15 cellular contexts compared by ENCODE assay signal in the genomic region with DNA sequence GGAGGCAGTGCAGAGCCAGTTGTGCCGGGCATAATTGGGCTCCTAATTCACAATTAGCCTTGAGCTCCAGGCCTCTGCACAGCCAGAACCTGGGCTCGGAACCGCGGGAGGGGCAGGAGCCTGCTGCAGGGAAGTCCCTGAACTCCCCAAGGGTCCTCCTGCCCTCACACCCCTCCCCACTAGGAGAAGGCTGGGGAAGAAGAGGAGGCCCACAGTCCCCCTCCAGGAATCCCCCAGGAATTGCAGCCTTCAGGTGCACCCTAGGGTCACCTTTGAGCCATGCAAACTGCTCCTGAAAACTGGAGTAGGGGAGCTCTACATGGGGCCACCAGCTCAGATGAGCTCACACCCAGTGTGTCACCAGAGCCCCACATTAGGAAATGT.
DNase-seq lines count a peak whose midpoint lies in the region; ATAC-seq and TF ChIP-seq lines count a peak whose summit lies in the region.
"Had no signal": no experiment of that assay in that cellular context is flagged by ENCODE, and none has a peak within 500 bp of the region (broad histone marks: within the 10 kb centered on the region; RNA-seq: fewer than 3 reads in every experiment).

No MANE protein-coding gene starts in this region.

- H3K18ac ChIP-seq in mesenchymal stem cell (ENCODE audit: low read depth in 1 of 2, low read length in 2 of 2) = no peak overlapping the region

- 77 to 83% methylated on average over 4 of the region's 4 CpGs for WGBS in aorta, 2 donors
- WGBS in mesenchymal stem cell = 95% methylated on average over 4 of the region's 4 CpGs

- peaks cover 49% of the 10 kb centered on the region for H3K4me1 Mint-ChIP-seq in nephron

- H3K4me3 ChIP-seq in Peyer's patch = no peak overlapping the region
- H3K4me3 ChIP-seq in brain microvascular endothelial cell (ENCODE audit: low read depth, low read length) = no peak overlapping the region
- H3K4me3 ChIP-seq in aorta (ENCODE audit: low read length in 2 of 2) = no peak overlapping the region
- H3K4me3 ChIP-seq in mesenchymal stem cell (ENCODE audit: insufficient read depth in 1 of 2, low read depth in 1 of 2, low read length in 2 of 2) = no peak overlapping the region
- H3K4me3 ChIP-seq: HAP-1 had no signal

- no peak overlapping the region for H2BK12ac ChIP-seq in mesenchymal stem cell (ENCODE audit: low read length in 2 of 2)

- H3K4me3 Mint-ChIP-seq in nephron = no peak overlapping the region

- no peak overlapping the region for H4K91ac ChIP-seq in mesenchymal stem cell (ENCODE audit: low read length)

- TF ChIP-seq CTCF in Peyer's patch (IDR thresholded peaks at IDR 0.05) (no peak), brain microvascular endothelial cell (IDR thresholded peaks at IDR 0.05; ENCODE audit: low read depth, low read length, missing control alignments) (peak; percentile 4), nephron (IDR thresholded peaks at IDR 0.05; ENCODE audit: unreplicated experiment in 3 of 3) (no peak)

- H3K4me2 ChIP-seq in mesenchymal stem cell (ENCODE audit: low read length, poor library complexity, severe bottlenecking) = no peak overlapping the region

- H3K36me3 ChIP-seq in Peyer's patch = no peaks in the 10 kb centered on the region
- no peaks in the 10 kb centered on the region for H3K36me3 ChIP-seq in brain microvascular endothelial cell (replicated peaks)
- H3K36me3 ChIP-seq in aorta (ENCODE audit: control insufficient read depth in 1 of 2, insufficient read depth in 2 of 2, low read length in 1 of 2) = no peaks in the 10 kb centered on the region
- no peaks in the 10 kb centered on the region for H3K36me3 ChIP-seq in mesenchymal stem cell (ENCODE audit: control insufficient read depth in 1 of 2, insufficient read depth in 2 of 2, low read depth in 1 of 2, low read length in 2 of 2)
- H3K36me3 ChIP-seq: HAP-1 had no signal

- peak overlapping the region; percentile 67 to 90 (median 76) for H3K27ac Mint-ChIP-seq in nephron

- no peak overlapping the region for H3K23ac ChIP-seq in mesenchymal stem cell (ENCODE audit: low read length in 2 of 2)

- H3K27me3 ChIP-seq in Peyer's patch (no peaks in the 10 kb centered on the region), brain microvascular endothelial cell (replicated peaks) (no peaks in the 10 kb centered on the region), aorta (ENCODE audit: control insufficient read depth in 1 of 2, insufficient read depth in 2 of 2, low read length in 1 of 2) (no peaks in the 10 kb centered on the region), mesenchymal stem cell (ENCODE audit: control insufficient read depth in 1 of 2, insufficient read depth in 1 of 2, low read length in 2 of 2) (peaks cover 44 to 80% of the 10 kb centered on the region in 2 experiments)

- no peak overlapping the region for H3K4ac ChIP-seq in mesenchymal stem cell (ENCODE audit: low read depth in 1 of 2, low read length in 2 of 2)

- no peak overlapping the region for H3K27ac ChIP-seq in Peyer's patch
- H3K27ac ChIP-seq in brain microvascular endothelial cell = no peak overlapping the region
- no peak overlapping the region for H3K27ac ChIP-seq in aorta (ENCODE audit: low read depth in 1 of 2, low read length in 2 of 2)
- no peak overlapping the region for H3K27ac ChIP-seq in mesenchymal stem cell (ENCODE audit: low read length, poor library complexity, severe bottlenecking)

- H2BK5ac ChIP-seq in mesenchymal stem cell (ENCODE audit: low read depth, low read length, poor library complexity, severe bottlenecking) = no peak overlapping the region

- H3K36me3 Mint-ChIP-seq in nephron (ENCODE audit: low read depth) = no peaks in the 10 kb centered on the region

- H2BK120ac ChIP-seq in mesenchymal stem cell (ENCODE audit: low read depth, low read length) = no peak overlapping the region

- no peak overlapping the region for H2AK5ac ChIP-seq in mesenchymal stem cell (ENCODE audit: low read length, severe bottlenecking)

- H3K4me1 ChIP-seq in Peyer's patch (peaks cover 0 to 19% (median 2%) of the 10 kb centered on the region in 4 donors), aorta (ENCODE audit: control insufficient read depth in 1 of 2, insufficient read depth in 2 of 2, low read length in 2 of 2) (no peaks in the 10 kb centered on the region), mesenchymal stem cell (ENCODE audit: control insufficient read depth, insufficient read depth, low read depth, low read length) (peaks cover 3% of the 10 kb centered on the region)
- H3K4me1 ChIP-seq: HAP-1 had no signal

- no peak overlapping the region for H3K9ac ChIP-seq in mesenchymal stem cell (ENCODE audit: low read length)

- in situ Hi-C loops in brain microvascular endothelial cell (cut with HindIII; ENCODE audit: low pct_ligation_motif_present, low sequenced_read_pairs) = no loop called here

- no peak for ATAC-seq in aorta (ENCODE audit: low FRiP score)
- ATAC-seq in HG03565 (IDR thresholded peaks at IDR 0.05; ENCODE audit: unreplicated experiment) = no peak

- intact Hi-C loops in aorta (cut with DNase I) = no loop called here

- no peak overlapping the region for H2BK15ac ChIP-seq in mesenchymal stem cell (ENCODE audit: low read depth, poor library complexity, severe bottlenecking)

- H2AFZ ChIP-seq in mesenchymal stem cell (ENCODE audit: low read depth, low read length) = no peak overlapping the region

- no peaks in the 10 kb centered on the region for H3K79me1 ChIP-seq in mesenchymal stem cell (replicated peaks; ENCODE audit: low read length, poor library complexity, severe bottlenecking)

- H3K9me3 Mint-ChIP-seq in nephron = no peaks in the 10 kb centered on the region

- H3K27me3 Mint-ChIP-seq in nephron (ENCODE audit: low read depth) = peaks cover 45% of the 10 kb centered on the region

- H4K8ac ChIP-seq in mesenchymal stem cell (ENCODE audit: low read length) = no peak overlapping the region

- no peak overlapping the region for H3K14ac ChIP-seq in mesenchymal stem cell (ENCODE audit: low read length in 2 of 2)

- DNase-seq in Peyer's patch = peak in 2 of 3 donors; percentile 5 to 27
- DNase-seq in brain microvascular endothelial cell = no peak
- peak; percentile 24 to 46 for DNase-seq in aorta
- DNase-seq in mesenchymal stem cell = no peak
- DNase-seq in T-helper 1 cell = no peak
- DNase-seq: ACHN, NCI-H1105, NCI-H1694, NCI-H2081 treated with DMSO at 0.1 percent for 48 hours, NCI-H510A, NCI-H748 treated with DMSO at 0.1 percent for 48 hours, SIG-M5 had no signal

- TF ChIP-seq POLR2A in Peyer's patch (IDR thresholded peaks at IDR 0.05) = no peak

- H3K9me3 ChIP-seq in Peyer's patch (no peaks in the 10 kb centered on the region), aorta (ENCODE audit: control insufficient read depth, low read length) (no peaks in the 10 kb centered on the region), mesenchymal stem cell (ENCODE audit: control insufficient read depth, low read length) (no peaks in the 10 kb centered on the region)
- H3K9me3 ChIP-seq: HAP-1 had no signal

Comparison
In these comparisons a context has a peak if more than half of its experiments do, and no peak if none do; other contexts are left out.
1. DNase-seq: peak in Peyer's patch (2 of 3) and aorta (2 of 2); none in brain microvascular endothelial cell (single experiment), mesenchymal stem cell (single experiment) and T-helper 1 cell (0 of 5).